Comparison of ENCODE assay signal across 29 cellular contexts in genomic region chr10:72484521-72484920, GRCh38.
"Had no signal": no experiment of that assay in that cellular context is flagged by ENCODE, and none has a peak within 500 bp of the region (broad histone marks: within the 10 kb centered on the region; RNA-seq: fewer than 3 reads in every experiment).

No MANE protein-coding gene starts in this region.

- H3K27ac ChIP-seq: ascending aorta, breast epithelium, cardiac muscle cell, coronary artery, dorsolateral prefrontal cortex had no signal

- H3K36me3 ChIP-seq: breast epithelium, cardiac muscle cell had no signal

- H3K4me3 ChIP-seq: ascending aorta, breast epithelium, cardiac muscle cell, coronary artery, dorsolateral prefrontal cortex had no signal

- H3K36me3 Mint-ChIP-seq: activated naive CD4-positive, alpha-beta T cell treated with anti-CD3 and anti-CD28 coated beads, Interleukin-2, amount 10 ng/mL, durations not matched to agents 7 days and 5 days; activated naive CD4-positive, alpha-beta T cell treated with anti-CD3 and anti-CD28 coated beads, Interleukin-2, amount 50 U/mL, for 72 hours had no signal

- H3K27me3 ChIP-seq: ascending aorta, breast epithelium, cardiac muscle cell, dorsolateral prefrontal cortex had no signal

- H3K9me3 Mint-ChIP-seq: activated CD4-positive, alpha-beta memory T cell treated with anti-CD3 and anti-CD28 coated beads, Interleukin-2, amount 10 ng/mL, durations not matched to agents 7 days and 5 days; activated CD4-positive, alpha-beta T cell treated with anti-CD3 and anti-CD28 coated beads, Interleukin-2, amount 10 ng/mL, durations not matched to agents 7 days and 5 days; activated naive CD4-positive, alpha-beta T cell treated with anti-CD3 and anti-CD28 coated beads, Interleukin-2, amount 10 ng/mL, durations not matched to agents 7 days and 5 days; activated naive CD4-positive, alpha-beta T cell treated with anti-CD3 and anti-CD28 coated beads, Interleukin-2, amount 50 U/mL, for 72 hours; activated naive CD8-positive, alpha-beta T cell treated with anti-CD3 and anti-CD28 coated beads, Interleukin-2, amount 10 ng/mL, durations not matched to agents 7 days and 5 days; activated T-cell treated with anti-CD3 and anti-CD28 coated beads, Interleukin-2, amount 50 U/mL, for 24 hours; activated T-cell treated with anti-CD3 and anti-CD28 coated beads, Interleukin-2, amount 50 U/mL, for 72 hours; brain; central memory CD8-positive, alpha-beta T cell; dendritic cell treated with granulocyte-macrophage colony-stimulating factor and Interleukin-4, amounts not matched to agents 40 ng/mL and 50 ng/mL, for 4 days; endodermal cell had no signal

- ATAC-seq: activated naive CD4-positive, alpha-beta T cell treated with anti-CD3 and anti-CD28 coated beads, Interleukin-2, amount 50 U/mL, for 72 hours; activated T-cell treated with anti-CD3 and anti-CD28 coated beads, Interleukin-2, amount 50 U/mL, for 72 hours; esophagus mucosa had no signal

- H3K4me1 Mint-ChIP-seq: activated CD4-positive, alpha-beta memory T cell treated with anti-CD3 and anti-CD28 coated beads, Interleukin-2, amount 10 ng/mL, durations not matched to agents 7 days and 5 days; activated CD4-positive, alpha-beta T cell treated with anti-CD3 and anti-CD28 coated beads, Interleukin-2, amount 10 ng/mL, durations not matched to agents 7 days and 5 days; activated naive CD4-positive, alpha-beta T cell treated with anti-CD3 and anti-CD28 coated beads, Interleukin-2, amount 10 ng/mL, durations not matched to agents 7 days and 5 days; activated naive CD8-positive, alpha-beta T cell treated with anti-CD3 and anti-CD28 coated beads, Interleukin-2, amount 10 ng/mL, durations not matched to agents 7 days and 5 days; brain; central memory CD8-positive, alpha-beta T cell; endodermal cell had no signal

- H3K27ac Mint-ChIP-seq: activated CD4-positive, alpha-beta memory T cell treated with anti-CD3 and anti-CD28 coated beads, Interleukin-2, amount 10 ng/mL, durations not matched to agents 7 days and 5 days; activated CD4-positive, alpha-beta T cell treated with anti-CD3 and anti-CD28 coated beads, Interleukin-2, amount 10 ng/mL, durations not matched to agents 7 days and 5 days; activated naive CD4-positive, alpha-beta T cell treated with anti-CD3 and anti-CD28 coated beads, Interleukin-2, amount 10 ng/mL, durations not matched to agents 7 days and 5 days; activated naive CD4-positive, alpha-beta T cell treated with anti-CD3 and anti-CD28 coated beads, Interleukin-2, amount 50 U/mL, for 72 hours; activated naive CD8-positive, alpha-beta T cell treated with anti-CD3 and anti-CD28 coated beads, Interleukin-2, amount 10 ng/mL, durations not matched to agents 7 days and 5 days; activated T-cell treated with anti-CD3 and anti-CD28 coated beads, Interleukin-2, amount 50 U/mL, for 24 hours; activated T-cell treated with anti-CD3 and anti-CD28 coated beads, Interleukin-2, amount 50 U/mL, for 72 hours; brain; dendritic cell treated with granulocyte-macrophage colony-stimulating factor and Interleukin-4, amounts not matched to agents 40 ng/mL and 50 ng/mL, for 4 days; endodermal cell had no signal

- H3K4me3 Mint-ChIP-seq: activated CD4-positive, alpha-beta memory T cell treated with anti-CD3 and anti-CD28 coated beads, Interleukin-2, amount 10 ng/mL, durations not matched to agents 7 days and 5 days; activated CD4-positive, alpha-beta T cell treated with anti-CD3 and anti-CD28 coated beads, Interleukin-2, amount 10 ng/mL, durations not matched to agents 7 days and 5 days; activated naive CD4-positive, alpha-beta T cell treated with anti-CD3 and anti-CD28 coated beads, Interleukin-2, amount 10 ng/mL, durations not matched to agents 7 days and 5 days; activated naive CD8-positive, alpha-beta T cell treated with anti-CD3 and anti-CD28 coated beads, Interleukin-2, amount 10 ng/mL, durations not matched to agents 7 days and 5 days; activated T-cell treated with anti-CD3 and anti-CD28 coated beads, Interleukin-2, amount 50 U/mL, for 24 hours; activated T-cell treated with anti-CD3 and anti-CD28 coated beads, Interleukin-2, amount 50 U/mL, for 72 hours; brain; central memory CD8-positive, alpha-beta T cell; dendritic cell treated with granulocyte-macrophage colony-stimulating factor and Interleukin-4, amounts not matched to agents 40 ng/mL and 50 ng/mL, for 4 days; endodermal cell had no signal

- DNase-seq: activated CD4-positive, alpha-beta memory T cell treated with anti-CD3 and anti-CD28 coated beads, Interleukin-2, amount 10 ng/mL, durations not matched to agents 7 days and 5 days; activated CD4-positive, alpha-beta T cell treated with anti-CD3 and anti-CD28 coated beads for 1 hour; activated CD4-positive, alpha-beta T cell treated with anti-CD3 and anti-CD28 coated beads for 4 hours; activated CD4-positive, alpha-beta T cell treated with anti-CD3 and anti-CD28 coated beads, Interleukin-2, amount 10 ng/mL, durations not matched to agents 7 days and 5 days; activated CD4-positive, alpha-beta T cell treated with anti-CD3 and anti-CD28 coated beads, Interleukin-2, amount 50 U/mL, for 4 hours; activated CD8-positive, alpha-beta memory T cell treated with anti-CD3 and anti-CD28 coated beads, Interleukin-2, amount 50 U/mL, for 48 hours; activated gamma-delta T cell; activated naive CD4-positive, alpha-beta T cell; activated naive CD4-positive, alpha-beta T cell treated with anti-CD3 and anti-CD28 coated beads, Interleukin-2, amount 10 ng/mL, durations not matched to agents 7 days and 5 days; activated naive CD8-positive, alpha-beta T cell treated with anti-CD3 and anti-CD28 coated beads, Interleukin-2, amount 10 ng/mL, durations not matched to agents 7 days and 5 days; activated T-cell treated with anti-CD3 and anti-CD28 coated beads for 4 hours; activated T-cell treated with anti-CD3 and anti-CD28 coated beads, Interleukin-2, amount 50 U/mL, for 24 hours; activated T-cell treated with anti-CD3 and anti-CD28 coated beads, Interleukin-2, amount 50 U/mL, for 72 hours; dorsolateral prefrontal cortex; effector memory CD4-positive, alpha-beta T cell; endodermal cell; foreskin fibroblast; head of caudate nucleus; T-helper 2 cell had no signal

- FAIRE-seq: frontal cortex had no signal

- H3K27me3 Mint-ChIP-seq: activated CD4-positive, alpha-beta memory T cell treated with anti-CD3 and anti-CD28 coated beads, Interleukin-2, amount 10 ng/mL, durations not matched to agents 7 days and 5 days; activated CD4-positive, alpha-beta T cell treated with anti-CD3 and anti-CD28 coated beads, Interleukin-2, amount 10 ng/mL, durations not matched to agents 7 days and 5 days; activated naive CD4-positive, alpha-beta T cell treated with anti-CD3 and anti-CD28 coated beads, Interleukin-2, amount 10 ng/mL, durations not matched to agents 7 days and 5 days; activated naive CD8-positive, alpha-beta T cell treated with anti-CD3 and anti-CD28 coated beads, Interleukin-2, amount 10 ng/mL, durations not matched to agents 7 days and 5 days; activated T-cell treated with anti-CD3 and anti-CD28 coated beads, Interleukin-2, amount 50 U/mL, for 24 hours; central memory CD8-positive, alpha-beta T cell; dendritic cell treated with granulocyte-macrophage colony-stimulating factor and Interleukin-4, amounts not matched to agents 40 ng/mL and 50 ng/mL, for 4 days had no signal

- H3K4me1 ChIP-seq: ascending aorta, breast epithelium had no signal

- H3K9me3 ChIP-seq: ascending aorta, breast epithelium had no signal
